Comparison of ENCODE assay signal across 8 cellular contexts in the genomic region with DNA sequence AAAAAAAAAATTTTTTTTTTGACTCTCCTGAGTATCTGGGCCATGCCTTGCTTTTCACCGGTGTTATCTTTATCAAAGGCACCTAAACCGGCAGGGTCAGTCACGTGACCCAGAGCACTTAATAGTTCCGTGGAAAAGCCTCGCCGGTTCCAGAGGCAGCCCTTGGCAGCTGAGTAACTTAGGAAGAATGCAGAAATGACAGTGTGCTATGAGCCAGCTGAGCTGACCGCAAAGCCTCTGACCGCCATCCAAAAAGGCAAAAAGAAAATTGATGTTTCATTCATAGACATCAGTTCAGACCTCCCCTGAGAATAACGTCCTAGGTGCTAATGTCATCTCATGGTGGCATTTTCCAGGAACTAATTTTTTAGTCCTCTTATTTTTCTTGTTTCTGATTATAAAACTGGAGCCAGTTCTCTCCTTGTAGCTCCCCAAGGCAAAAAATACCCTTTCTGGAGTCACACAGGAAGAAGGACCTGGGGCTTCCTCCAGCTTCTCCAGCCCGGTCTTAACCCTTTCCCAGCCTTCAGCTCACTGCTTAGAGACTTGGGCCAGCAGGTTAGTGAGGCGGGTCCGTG.
DNase-seq lines count a peak whose midpoint lies in the region; ATAC-seq and TF ChIP-seq lines count a peak whose summit lies in the region.

No MANE protein-coding gene starts in this region.

- H3K14ac ChIP-seq in trophoblast cell (ENCODE audit: low read length): no peak overlapping the region

- peaks cover 4% of the 10 kb centered on the region for H3K79me2 ChIP-seq in trophoblast cell (ENCODE audit: control insufficient read depth, insufficient read depth, low read length, poor library complexity)
- H3K79me2 ChIP-seq in GM23338 (replicated peaks; ENCODE audit: insufficient read depth): no peaks in the 10 kb centered on the region

- ATAC-seq in foreskin keratinocyte (peak; percentile 94), HG03139 (IDR thresholded peaks at IDR 0.05; ENCODE audit: unreplicated experiment) (no peak), GM23338 (no peak), GM21576 (IDR thresholded peaks at IDR 0.05; ENCODE audit: unreplicated experiment) (no peak)

- H3K4me1 Mint-ChIP-seq in GM23338: peaks cover 18% of the 10 kb centered on the region

- H3K27me3 ChIP-seq in SJCRH30 (no peaks in the 10 kb centered on the region), foreskin keratinocyte (no peaks in the 10 kb centered on the region), trophoblast cell (ENCODE audit: insufficient read depth, low read length) (no peaks in the 10 kb centered on the region), GM23338 (ENCODE audit: insufficient read depth) (no peaks in the 10 kb centered on the region)

- H4K20me1 ChIP-seq in GM23338 (replicated peaks; ENCODE audit: insufficient read depth): no peaks in the 10 kb centered on the region

- no peaks in the 10 kb centered on the region for H3F3A ChIP-seq in GM23338 (replicated peaks; ENCODE audit: low read depth)

- H3K27ac Mint-ChIP-seq in GM23338: no peak overlapping the region

- no peaks in the 10 kb centered on the region for H3K9me3 Mint-ChIP-seq in GM23338

- H2BK12ac ChIP-seq in trophoblast cell (ENCODE audit: low read length): peak overlapping the region; percentile 94

- no CpG with 5 or more reads among the region's 12 CpGs for WGBS in trophoblast cell (ENCODE audit: extremely low coverage, insufficient coverage, insufficient read length)

- no peak overlapping the region for H3K23ac ChIP-seq in trophoblast cell (ENCODE audit: low read length)

- H3K36me3 ChIP-seq in SJCRH30: no peaks in the 10 kb centered on the region
- no peaks in the 10 kb centered on the region for H3K36me3 ChIP-seq in trophoblast cell (ENCODE audit: control insufficient read depth in 1 of 2, insufficient read depth in 2 of 2, low read length in 2 of 2)
- no peaks in the 10 kb centered on the region; the same call in 1 of the 2 replicates for H3K36me3 ChIP-seq in GM23338 (ENCODE audit: insufficient read depth)

- TF ChIP-seq CTCF in foreskin keratinocyte (conservative IDR thresholded peaks at IDR 0.05): no peak
- TF ChIP-seq CTCF in GM23338 (conservative IDR thresholded peaks at IDR 0.05; ENCODE audit: low read depth in 2 of 2): no peak

- H3K9ac ChIP-seq in trophoblast cell (ENCODE audit: low read length): no peak overlapping the region

- peak overlapping the region; percentile 55 for H4K8ac ChIP-seq in trophoblast cell (ENCODE audit: low read depth, low read length)

- H3K4me3 ChIP-seq in SJCRH30 (peak overlapping the region; percentile 7; the same call in 1 of the 2 replicates), trophoblast cell (ENCODE audit: low read depth, low read length) (no peak overlapping the region), GM23338 (no peak overlapping the region)

- H3K27ac ChIP-seq in SJCRH30 (peak overlapping the region; percentile 57), foreskin keratinocyte (no peak overlapping the region), trophoblast cell (ENCODE audit: low read depth, low read length) (peak overlapping the region; percentile 95), GM23338 (ENCODE audit: low read depth) (no peak overlapping the region)

- H3K4me2 ChIP-seq in trophoblast cell (ENCODE audit: low read length) (peak overlapping the region; percentile 53), GM23338 (no peak overlapping the region)

- H3K9me3 ChIP-seq in SJCRH30 (replicated peaks) (no peaks in the 10 kb centered on the region), trophoblast cell (ENCODE audit: insufficient read depth, low read depth, low read length) (no peaks in the 10 kb centered on the region)

- H3K79me1 ChIP-seq in trophoblast cell (ENCODE audit: low read length): peaks cover 33% of the 10 kb centered on the region

- peak overlapping the region; percentile 93 for H4K91ac ChIP-seq in trophoblast cell (ENCODE audit: low read depth, low read length)

- H2AK5ac ChIP-seq in trophoblast cell (ENCODE audit: low read length): no peak overlapping the region

- H3K4ac ChIP-seq in trophoblast cell (ENCODE audit: low read depth, low read length): no peak overlapping the region

- H3K4me1 ChIP-seq in SJCRH30 (peaks cover 52% of the 10 kb centered on the region), foreskin keratinocyte (peaks cover 10% of the 10 kb centered on the region), trophoblast cell (ENCODE audit: control insufficient read depth in 1 of 2, insufficient read depth in 2 of 2, low read length in 2 of 2) (peaks cover 40 to 41% of the 10 kb centered on the region in 2 experiments), GM23338 (ENCODE audit: insufficient read depth) (0 out of 2 replicates have a peak, but pooled peaks cover 3% of the 10 kb centered on the region)

- no peak overlapping the region for H2AFZ ChIP-seq in trophoblast cell (ENCODE audit: insufficient read depth, low read length, poor library complexity)
- no peak overlapping the region for H2AFZ ChIP-seq in GM23338

- no peaks in the 10 kb centered on the region for H3K36me3 Mint-ChIP-seq in GM23338 (ENCODE audit: low read depth)

- H3K4me3 Mint-ChIP-seq in GM23338: no peak overlapping the region

- H4K12ac ChIP-seq in trophoblast cell (ENCODE audit: low read depth, low read length): no peak overlapping the region

- H3K9me2 ChIP-seq in GM23338 (ENCODE audit: insufficient read depth): no peaks in the 10 kb centered on the region

- peaks cover 4% of the 10 kb centered on the region for H3K27me3 Mint-ChIP-seq in GM23338 (ENCODE audit: insufficient read depth, low read depth, poor library complexity)

- no peak overlapping the region for H3K18ac ChIP-seq in trophoblast cell (ENCODE audit: low read length)

- DNase-seq in EH (ENCODE audit: low read depth) (peak; percentile 98), SJCRH30 (peak; percentile 86 to 89), foreskin keratinocyte (peak; percentile 81 to 92), trophoblast cell (peak; percentile 97 to 99), GM23338 (ENCODE audit: low spot score) (no peak), T-helper 1 cell (no peak)

- peak overlapping the region; percentile 87 for H2BK5ac ChIP-seq in trophoblast cell (ENCODE audit: low read depth, low read length, poor library complexity)

- peak overlapping the region; percentile 95 for H2BK120ac ChIP-seq in trophoblast cell (ENCODE audit: insufficient read depth, low read length, poor library complexity)

TF ChIP-seq in GM23338, 12 proteins besides CTCF, POLR2A, EP300 and RAD21:
- no peak for TF ChIP-seq EZH2phosphoT487 (IDR thresholded peaks at IDR 0.05; ENCODE audit: unreplicated experiment)

Comparison
In these comparisons a context has a peak if more than half of its experiments do, and no peak if none do; other contexts are left out.
1. DNase-seq: peak in EH (single experiment), SJCRH30 (2 of 2), foreskin keratinocyte (2 of 2) and trophoblast cell (2 of 2); none in GM23338 (single experiment) and T-helper 1 cell (0 of 5).
2. H3K27ac ChIP-seq: peak in SJCRH30 (single experiment) and trophoblast cell (single experiment); none in foreskin keratinocyte (single experiment) and GM23338 (single experiment).